Comparison of ENCODE assay signal across 8 cellular contexts in the genomic region with DNA sequence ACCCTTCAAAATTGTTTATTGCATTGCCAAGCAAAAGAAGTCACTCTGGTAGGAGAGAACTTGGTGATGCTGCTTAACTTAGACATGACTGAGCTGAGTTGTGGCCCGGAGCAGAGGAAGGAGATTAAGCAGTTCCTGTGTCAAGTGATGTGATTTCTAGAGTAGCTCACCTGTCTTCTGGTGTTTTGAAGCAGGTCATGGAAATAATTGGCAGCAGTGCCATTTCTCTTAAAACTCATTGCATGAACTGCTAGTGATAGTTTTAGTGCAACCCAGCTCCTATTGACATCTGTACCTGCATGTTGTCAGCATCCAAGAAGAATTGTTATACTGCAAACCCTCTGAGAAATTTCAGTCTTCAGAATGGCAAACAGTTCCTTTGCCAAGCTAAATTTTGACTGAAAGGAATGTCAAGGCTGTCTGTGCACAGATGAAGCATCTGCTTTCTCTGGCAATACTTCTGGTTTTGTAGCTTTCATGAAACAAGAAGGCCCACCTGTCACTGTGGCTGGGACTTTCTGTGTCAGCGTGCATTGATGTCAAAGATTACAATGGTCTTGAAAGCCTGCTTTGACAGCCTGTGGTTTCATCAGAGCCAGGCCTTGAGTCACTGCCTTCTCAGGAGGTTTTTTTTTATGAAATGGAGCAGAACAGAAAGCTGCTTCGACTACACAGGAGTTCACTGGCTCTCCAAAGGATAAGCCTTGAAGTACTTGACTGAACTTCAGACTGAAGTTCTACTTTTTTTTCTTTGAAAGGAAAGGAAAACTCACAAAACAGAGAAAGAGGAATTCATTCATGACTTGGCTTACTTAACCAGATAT.
DNase-seq lines count a peak whose midpoint lies in the region; ATAC-seq, FAIRE-seq and TF ChIP-seq lines count a peak whose summit lies in the region.

No MANE protein-coding gene starts in this region.

- TF ChIP-seq CTCF in nephron progenitor cell (IDR thresholded peaks at IDR 0.05), result no peak

- H3K9me3 Mint-ChIP-seq in activated naive CD8-positive, alpha-beta T cell treated with anti-CD3 and anti-CD28 coated beads for 36 hours, result no peaks in the 10 kb centered on the region
- peaks cover 4% of the 10 kb centered on the region for H3K9me3 Mint-ChIP-seq in nephron progenitor cell

- no peak overlapping the region for H3K27ac ChIP-seq in SJCRH30

- H3K27ac Mint-ChIP-seq in activated naive CD8-positive, alpha-beta T cell treated with anti-CD3 and anti-CD28 coated beads for 36 hours, result peak overlapping the region; percentile 66
- no peak overlapping the region for H3K27ac Mint-ChIP-seq in nephron progenitor cell

- peak; percentile 84 for ATAC-seq in HG02759 (IDR thresholded peaks at IDR 0.05; ENCODE audit: unreplicated experiment)

- peaks cover 17% of the 10 kb centered on the region for H3K4me1 ChIP-seq in SJCRH30

- H3K4me1 Mint-ChIP-seq in activated naive CD8-positive, alpha-beta T cell treated with anti-CD3 and anti-CD28 coated beads for 36 hours, result peaks cover 21% of the 10 kb centered on the region
- H3K4me1 Mint-ChIP-seq in nephron progenitor cell, result peaks cover 15% of the 10 kb centered on the region

- H3K36me3 ChIP-seq in SJCRH30, result no peaks in the 10 kb centered on the region

- DNase-seq in GM18507 (ENCODE audit: extremely low spot score, insufficient read length, low read depth) (peak; percentile 54), SJCRH30 (peak; percentile 65 to 81), pons (ENCODE audit: low spot score) (peak; percentile 47), nephron progenitor cell (no peak), globus pallidus (ENCODE audit: low spot score) (no peak), inferior parietal cortex (ENCODE audit: extremely low spot score) (no peak)
- DNase-seq in activated naive CD8-positive, alpha-beta T cell treated with anti-CD3 and anti-CD28 coated beads for 36 hours, result peak; percentile 70

- peaks cover 56% of the 10 kb centered on the region for H3K27me3 Mint-ChIP-seq in activated naive CD8-positive, alpha-beta T cell treated with anti-CD3 and anti-CD28 coated beads for 36 hours
- peaks cover 7% of the 10 kb centered on the region for H3K27me3 Mint-ChIP-seq in nephron progenitor cell (ENCODE audit: low read depth, poor library complexity)

- H3K4me3 Mint-ChIP-seq in activated naive CD8-positive, alpha-beta T cell treated with anti-CD3 and anti-CD28 coated beads for 36 hours, result no peak overlapping the region
- H3K4me3 Mint-ChIP-seq in nephron progenitor cell, result no peak overlapping the region

- H3K9me3 ChIP-seq in SJCRH30 (replicated peaks), result no peaks in the 10 kb centered on the region; the same call in 1 of the 2 replicates

- no peaks in the 10 kb centered on the region; the same call in none of the 2 replicates for H3K27me3 ChIP-seq in SJCRH30

- no peaks in the 10 kb centered on the region for H3K36me3 Mint-ChIP-seq in activated naive CD8-positive, alpha-beta T cell treated with anti-CD3 and anti-CD28 coated beads for 36 hours
- no peaks in the 10 kb centered on the region for H3K36me3 Mint-ChIP-seq in nephron progenitor cell (ENCODE audit: low read depth)

- peak; percentile 96 for FAIRE-seq in GM18507 (lab: Jason Lieb, UNC)

- H3K4me3 ChIP-seq in SJCRH30, result no peak overlapping the region

Comparison
In these comparisons a context has a peak if more than half of its experiments do, and no peak if none do; other contexts are left out.
1. DNase-seq: peak in GM18507 (single experiment), SJCRH30 (2 of 2), activated naive CD8-positive, alpha-beta T cell treated with anti-CD3 and anti-CD28 coated beads for 36 hours (single experiment) and pons (single experiment); none in nephron progenitor cell (single experiment), globus pallidus (single experiment) and inferior parietal cortex (single experiment).